ENCODE assay signal across 12 cellular contexts in genomic region chr12:53044896-53045571, GRCh38. TPM values are rescaled to one million over a fixed set of nuclear protein-coding genes. Genes with fewer than 3 reads are reported as not detected.
A peak's percentile ranks its signal among the peaks of the same experiment; 100 is the strongest.
DNase-seq lines count a peak whose midpoint lies in the region; ATAC-seq, FAIRE-seq and TF ChIP-seq lines count a peak whose summit lies in the region.
"Had no signal": no experiment of that assay in that cellular context is flagged by ENCODE, and none has a peak within 500 bp of the region (broad histone marks: within the 10 kb centered on the region; RNA-seq: fewer than 3 reads in every experiment).

No MANE protein-coding gene starts in this region.

- peak overlapping the region; percentile 96 to 100 (median 98) for H3K27ac ChIP-seq in heart left ventricle
- peak overlapping the region; percentile 81 for H3K27ac ChIP-seq in caudate nucleus (ENCODE audit: low read depth, low read length)
- peak overlapping the region; percentile 98 for H3K27ac ChIP-seq in upper lobe of right lung
- H3K27ac ChIP-seq: cardiac muscle cell had no signal

- ATAC-seq in heart left ventricle (no peak), Right ventricle myocardium superior (ENCODE audit: poor library complexity) (no peak), upper lobe of right lung (no peak), HG03342 (IDR thresholded peaks at IDR 0.05; ENCODE audit: unreplicated experiment) (no peak)
- ATAC-seq in naive thymus-derived CD8-positive, alpha-beta T cell: no peak
- ATAC-seq: PC-3 had no signal

- no peaks in the 10 kb centered on the region for H3K27me3 Mint-ChIP-seq in naive thymus-derived CD8-positive, alpha-beta T cell

- H3K27ac Mint-ChIP-seq in naive thymus-derived CD8-positive, alpha-beta T cell: peak overlapping the region in 8 of 10 donors; percentile 11 to 89 (median 50)

- TF ChIP-seq POLR2A in heart left ventricle (IDR thresholded peaks at IDR 0.05): no peak

- H3K27me3 ChIP-seq in heart left ventricle: no peaks in the 10 kb centered on the region
- no peaks in the 10 kb centered on the region for H3K27me3 ChIP-seq in upper lobe of right lung
- H3K27me3 ChIP-seq: cardiac muscle cell had no signal

- H3K4me1 Mint-ChIP-seq in naive thymus-derived CD8-positive, alpha-beta T cell: peaks cover 2 to 24% (median 19%) of the 10 kb centered on the region in 4 donors

- H3K36me3 ChIP-seq in heart left ventricle (peaks cover 0 to 29% (median 9%) of the 10 kb centered on the region in 9 donors), upper lobe of right lung (peaks cover 7% of the 10 kb centered on the region)
- H3K36me3 ChIP-seq: cardiac muscle cell had no signal

- DNase-seq in heart left ventricle: peak in 1 of 5 donors; percentile 9
- no peak for DNase-seq in Right ventricle myocardium superior
- no peak for DNase-seq in caudate nucleus (lab: John Stamatoyannopoulos, UW)
- peak in 1 of 10 donors; percentile 36 for DNase-seq in naive thymus-derived CD8-positive, alpha-beta T cell
- no peak for DNase-seq in upper lobe of right lung
- DNase-seq in NCI-H2107 treated with DMSO at 0.1 percent for 48 hours (lab: John Stamatoyannopoulos, UW; ENCODE audit: unreplicated experiment): no peak
- no peak for DNase-seq in urothelium cell line (ENCODE audit: low spot score)
- DNase-seq: NCI-H1105, PC-3 had no signal

- H3K4me3 ChIP-seq in heart left ventricle: peak overlapping the region in 9 of 12 donors; percentile 58 to 84 (median 79)
- H3K4me3 ChIP-seq in upper lobe of right lung: peak overlapping the region; percentile 67
- H3K4me3 ChIP-seq: cardiac muscle cell had no signal

- H3K9me3 ChIP-seq in heart left ventricle: no peaks in the 10 kb centered on the region
- no peaks in the 10 kb centered on the region for H3K9me3 ChIP-seq in upper lobe of right lung

- intact Hi-C loops in heart left ventricle (cut with DNase I) (loop anchor here in 2 of 10 donors (5.0 kb wide), 2 partner anchors 38 to 52 kb away; partner anchors contain the start of genes EIF4B (in 1 of the 2) and IGFBP6 (in 1 of the 2)), Right ventricle myocardium superior (cut with DNase I) (no loop called here), upper lobe of right lung (cut with DNase I) (no loop called here)

- H3K36me3 Mint-ChIP-seq in naive thymus-derived CD8-positive, alpha-beta T cell: peaks cover 0 to 22% (median 0%) of the 10 kb centered on the region in 3 donors

- POLR2A ChIA-PET in naive thymus-derived CD8-positive, alpha-beta T cell (lab: Charles Lee): interaction anchor here (0.5 to 0.9 kb wide), 2 partner anchors 9 to 1314 kb away, joined by 3 read pairs; no protein-coding TSS in a partner anchor

- H3K9me3 Mint-ChIP-seq in naive thymus-derived CD8-positive, alpha-beta T cell: no peaks in the 10 kb centered on the region

- TF ChIP-seq CTCF in heart left ventricle (IDR thresholded peaks at IDR 0.05): no peak
- no peak for TF ChIP-seq CTCF in upper lobe of right lung (IDR thresholded peaks at IDR 0.05)

- peak overlapping the region in 6 of 10 donors; percentile 14 to 95 (median 45) for H3K4me3 Mint-ChIP-seq in naive thymus-derived CD8-positive, alpha-beta T cell

- FAIRE-seq in urothelium cell line (lab: Jason Lieb, UNC): no peak
- FAIRE-seq: GM12892 had no signal

- 55 to 69% (median 64%) methylated on average over 3 of the region's 3 CpGs for WGBS in heart left ventricle, 4 donors

- H3K4me1 ChIP-seq in heart left ventricle (peaks cover 7 to 64% (median 53%) of the 10 kb centered on the region in 12 donors), upper lobe of right lung (peaks cover 35% of the 10 kb centered on the region)

RNA-seq across cellular contexts. Expression of gene TNS2, which starts 4.8 kb away (rescaled TPM):
- total RNA-seq in heart left ventricle: 100 to 1,000 TPM in 3 of 9 donors, 10 to 100 TPM in 6; 56.0 to 193 (median 88.4) TPM
- polyA plus RNA-seq in heart left ventricle: 100 to 1,000 TPM in 1 of 2 donors, 10 to 100 TPM in 1; 58.7 to 133 TPM
- total RNA-seq in Right ventricle myocardium superior: 107 TPM
- total RNA-seq in naive thymus-derived CD8-positive, alpha-beta T cell: 1 to 10 TPM; 2.4 to 3.0 TPM
- under 1 TPM in 2 of 3 donors, not detected in 1; 0.13 to 0.19 TPM for polyA plus RNA-seq in naive thymus-derived CD8-positive, alpha-beta T cell
- 232 TPM for total RNA-seq in upper lobe of right lung

RNA-seq across cellular contexts. Expression of gene SPRYD3, which starts 34.2 kb away (rescaled TPM):
- total RNA-seq in heart left ventricle (10 to 100 TPM; 42.9 to 72.6 (median 48.5) TPM), Right ventricle myocardium superior (37.8 TPM), upper lobe of right lung (50.4 TPM)
- polyA plus RNA-seq in heart left ventricle: 10 to 100 TPM; 26.0 to 94.7 TPM
- 10 to 100 TPM; 47.8 to 50.0 TPM for total RNA-seq in naive thymus-derived CD8-positive, alpha-beta T cell
- 10 to 100 TPM; 49.4 to 53.2 (median 51.7) TPM for polyA plus RNA-seq in naive thymus-derived CD8-positive, alpha-beta T cell

RNA-seq across cellular contexts. Expression of gene EIF4B, which starts 38.8 kb away (rescaled TPM):
- total RNA-seq in heart left ventricle: 100 to 1,000 TPM; 307 to 481 (median 348) TPM
- 100 to 1,000 TPM in 1 of 2 donors, 10 to 100 TPM in 1; 52.0 to 172 TPM for polyA plus RNA-seq in heart left ventricle
- 434 TPM for total RNA-seq in Right ventricle myocardium superior
- total RNA-seq in naive thymus-derived CD8-positive, alpha-beta T cell: 100 to 1,000 TPM; 752 to 804 TPM
- 100 to 1,000 TPM; 116 to 146 (median 124) TPM for polyA plus RNA-seq in naive thymus-derived CD8-positive, alpha-beta T cell
- total RNA-seq in upper lobe of right lung: 436 TPM

RNA-seq across cellular contexts. Expression of gene IGFBP6, which starts 52.4 kb away (rescaled TPM):
- 100 to 1,000 TPM in 3 of 9 donors, 10 to 100 TPM in 6; 18.3 to 132 (median 42.6) TPM for total RNA-seq in heart left ventricle
- polyA plus RNA-seq in heart left ventricle: 10 to 100 TPM; 28.8 to 81.6 TPM
- 50.2 TPM for total RNA-seq in Right ventricle myocardium superior
- under 1 TPM in 1 of 2 experiments, not detected in 1; 0.65 TPM for total RNA-seq in naive thymus-derived CD8-positive, alpha-beta T cell
- polyA plus RNA-seq in naive thymus-derived CD8-positive, alpha-beta T cell: 10 to 100 TPM in 2 of 3 donors, 1 to 10 TPM in 1; 7.5 to 16.9 (median 16.9) TPM
- total RNA-seq in upper lobe of right lung: 34.6 TPM

RNA-seq across cellular contexts. Expression of gene SOAT2, which starts 58.3 kb away (rescaled TPM):
- total RNA-seq in heart left ventricle (under 1 TPM in 2 of 9 donors, not detected in 7; 0.20 to 0.27 TPM), Right ventricle myocardium superior (not detected), upper lobe of right lung (not detected)
- not detected for polyA plus RNA-seq in heart left ventricle
- under 1 TPM; 0.42 to 0.80 TPM for total RNA-seq in naive thymus-derived CD8-positive, alpha-beta T cell
- under 1 TPM; 0.67 to 0.77 (median 0.71) TPM for polyA plus RNA-seq in naive thymus-derived CD8-positive, alpha-beta T cell

Comparison
In these comparisons a context has a peak if more than half of its experiments do, and no peak if none do; other contexts are left out.
1. RNA of gene TNS2, which starts 4.8 kb away (total RNA-seq): 232 TPM in upper lobe of right lung (single experiment), 107 TPM in Right ventricle myocardium superior (single experiment) and 56.0 to 193 TPM in heart left ventricle; 2.4 to 3.0 TPM in naive thymus-derived CD8-positive, alpha-beta T cell; every median in the first group is over 10 times any median in the second.
2. Peak in every context shown above with its lines, with median percentiles within 50 percentile points of each other: H3K27ac ChIP-seq.